ENCODE assay signal across 26 cellular contexts in genomic region chr2:189248116-189248515, GRCh38.
DNase-seq lines count a peak whose midpoint lies in the region; ATAC-seq, FAIRE-seq and TF ChIP-seq lines count a peak whose summit lies in the region.
"Had no signal": no experiment of that assay in that cellular context is flagged by ENCODE, and none has a peak within 500 bp of the region (broad histone marks: within the 10 kb centered on the region; RNA-seq: fewer than 3 reads in every experiment).

No MANE protein-coding gene starts in this region.

- no peaks in the 10 kb centered on the region for H3K9me3 ChIP-seq in Panc1 (ENCODE audit: control insufficient read depth, insufficient read depth, low read depth, low read length)
- H3K9me3 ChIP-seq in kidney (ENCODE audit: control insufficient read depth in 1 of 2, low read length in 2 of 2): no peaks in the 10 kb centered on the region
- no peaks in the 10 kb centered on the region for H3K9me3 ChIP-seq in adrenal gland (replicated peaks in 1 of 3)
- peaks cover 8% of the 10 kb centered on the region for H3K9me3 ChIP-seq in lower lobe of right lung

- no peak overlapping the region for H3K9ac ChIP-seq in kidney (ENCODE audit: low read length in 2 of 2)

- POLR2A ChIA-PET in Panc1 (lab: Charles Lee): no interaction called here

- TF ChIP-seq POLR2A in adrenal gland (IDR thresholded peaks at IDR 0.05): no peak

- intact Hi-C loops in Panc1 (cut with micrococcal nuclease; ENCODE audit: unreplicated experiment): no loop called here
- intact Hi-C loops in kidney (cut with DNase I): no loop called here
- intact Hi-C loops in adrenal gland (cut with DNase I): no loop called here
- intact Hi-C loops in lower lobe of right lung (cut with DNase I): no loop called here

- in situ Hi-C loops in Panc1 (cut with HindIII; ENCODE audit: low pct_unique_long_range_greater_than_20kb, low sequenced_read_pairs): no loop called here

- WGBS in adrenal gland, 4 donors: 18 to 40% (median 30%) methylated on average over 1 of the region's 1 CpG

- H3K36me3 ChIP-seq in Panc1 (ENCODE audit: control insufficient read depth, insufficient read depth, low read length) (no peaks in the 10 kb centered on the region), kidney (ENCODE audit: control insufficient read depth in 1 of 2, insufficient read depth in 2 of 2, low read length in 2 of 2) (no peaks in the 10 kb centered on the region), adrenal gland (replicated peaks in 1 of 2) (no peaks in the 10 kb centered on the region), lower lobe of right lung (no peaks in the 10 kb centered on the region)

- H3K27me3 ChIP-seq in Panc1 (ENCODE audit: control insufficient read depth, insufficient read depth, low read length): no peaks in the 10 kb centered on the region
- no peaks in the 10 kb centered on the region for H3K27me3 ChIP-seq in adrenal gland
- H3K27me3 ChIP-seq in lower lobe of right lung (ENCODE audit: low read depth): no peaks in the 10 kb centered on the region

- H3K4me3 ChIP-seq in Panc1 (ENCODE audit: low read depth in 2 of 2, low read length in 2 of 2): no peak overlapping the region
- H3K4me3 ChIP-seq in kidney (ENCODE audit: low read length in 2 of 2): no peak overlapping the region
- H3K4me3 ChIP-seq in adrenal gland: no peak overlapping the region
- no peak overlapping the region for H3K4me3 ChIP-seq in lower lobe of right lung
- H3K4me3 ChIP-seq: A549 had no signal

- H3K27ac ChIP-seq in Panc1 (ENCODE audit: low read length) (peak overlapping the region; percentile 52; the same call in 1 of the 2 replicates), kidney (ENCODE audit: low read depth in 2 of 2, low read length in 2 of 2) (no peak overlapping the region), adrenal gland (no peak overlapping the region), lower lobe of right lung (no peak overlapping the region)
- H3K27ac ChIP-seq: C4-2B, HL-60, RWPE1 had no signal

- H3K4me1 ChIP-seq in Panc1 (ENCODE audit: control insufficient read depth, insufficient read depth, low read length): peaks cover 7% of the 10 kb centered on the region; the same call in 1 of the 2 replicates
- no peaks in the 10 kb centered on the region for H3K4me1 ChIP-seq in kidney (ENCODE audit: control insufficient read depth in 1 of 2, insufficient read depth in 1 of 2, low read depth in 1 of 2, low read length in 2 of 2)
- no peaks in the 10 kb centered on the region for H3K4me1 ChIP-seq in adrenal gland (replicated peaks in 1 of 2)
- H3K4me1 ChIP-seq in lower lobe of right lung: no peaks in the 10 kb centered on the region
- H3K4me1 ChIP-seq: Caco-2 had no signal

- TF ChIP-seq CTCF in Panc1 (IDR thresholded peaks at IDR 0.05) (no peak), kidney (IDR thresholded peaks at IDR 0.05; ENCODE audit: borderline replicate concordance, extremely low read depth, insufficient read depth) (no peak), adrenal gland (IDR thresholded peaks at IDR 0.05) (no peak), lower lobe of right lung (IDR thresholded peaks at IDR 0.05) (no peak)

- no peak for ATAC-seq in Panc1
- no peak for ATAC-seq in lower lobe of right lung
- ATAC-seq: A549; CD8-positive, alpha-beta T cell had no signal

- CTCF ChIA-PET in Panc1 (lab: Charles Lee): no interaction called here

- no TSS peak for BruUV-seq in Panc1 (replicated peaks; lab: Mats Ljungman, UMichigan)

- DNase-seq in Panc1 (ENCODE audit: low read depth, low spot score) (no peak), amniotic epithelial cell (ENCODE audit: low read depth) (peak; percentile 32), kidney (no peak), DMS79 treated with DMSO at 0.1 percent for 48 hours (lab: John Stamatoyannopoulos, UW) (no peak), adrenal gland (no peak), lower lobe of right lung (no peak)
- DNase-seq: Caco-2; CD8-positive, alpha-beta T cell; DMS79; GF-D8; HCEC 1CT; NCI-H1092; NCI-H1417 treated with DMSO at 0.1 percent for 48 hours; NCI-H1694 treated with DMSO at 0.1 percent for 48 hours; NCI-H2081; NCI-H2171; NCI-H226; NCI-H510A; NCI-H69 had no signal

- FAIRE-seq in A204.1 (lab: Jason Lieb, UNC) (peak; percentile 52), kidney (lab: Jason Lieb, UNC) (peak; percentile 66)
- FAIRE-seq: A549, GM12891, H1 had no signal
